ENCODE assay signal across 32 cellular contexts in genomic region chrX:100682939-100683338, GRCh38. TPM values are rescaled to one million over a fixed set of nuclear protein-coding genes. Genes with fewer than 3 reads are reported as not detected.
"Had no signal": no experiment of that assay in that cellular context is flagged by ENCODE, and none has a peak within 500 bp of the region (broad histone marks: within the 10 kb centered on the region; RNA-seq: fewer than 3 reads in every experiment).

No MANE protein-coding gene starts in this region.

- H3K9me3 ChIP-seq: breast epithelium, esophagus squamous epithelium, heart left ventricle had no signal

- H3K9me3 Mint-ChIP-seq: activated CD4-positive, alpha-beta memory T cell treated with anti-CD3 and anti-CD28 coated beads, Interleukin-2, amount 10 ng/mL, durations not matched to agents 7 days and 5 days; activated CD4-positive, alpha-beta T cell treated with anti-CD3 and anti-CD28 coated beads, Interleukin-2, amount 10 ng/mL, durations not matched to agents 7 days and 5 days; activated T-cell treated with anti-CD3 and anti-CD28 coated beads, Interleukin-2, amount 50 U/mL, for 4 hours; activated T-helper 17 cell treated with anti-CD3 and anti-CD28 coated beads, Interleukin-2, amount 50 U/mL, for 72 hours; central memory CD8-positive, alpha-beta T cell; effector memory CD8-positive, alpha-beta T cell; WTC11 had no signal

- H3K36me3 Mint-ChIP-seq: activated naive CD8-positive, alpha-beta T cell; brain; WTC11 had no signal

- H3K36me3 ChIP-seq: breast epithelium, cardiac muscle cell had no signal

- H3K4me3 ChIP-seq: breast epithelium, cardiac muscle cell, esophagus squamous epithelium, heart left ventricle had no signal

- H3K27ac Mint-ChIP-seq: activated CD4-positive, alpha-beta memory T cell treated with anti-CD3 and anti-CD28 coated beads, Interleukin-2, amount 10 ng/mL, durations not matched to agents 7 days and 5 days; activated CD4-positive, alpha-beta T cell treated with anti-CD3 and anti-CD28 coated beads, Interleukin-2, amount 10 ng/mL, durations not matched to agents 7 days and 5 days; activated naive CD8-positive, alpha-beta T cell; activated T-helper 17 cell treated with anti-CD3 and anti-CD28 coated beads, Interleukin-2, amount 50 U/mL, for 72 hours; brain; effector memory CD8-positive, alpha-beta T cell; WTC11 had no signal

- DNase-seq: activated CD4-positive, alpha-beta memory T cell treated with anti-CD3 and anti-CD28 coated beads, Interleukin-2, amount 10 ng/mL, durations not matched to agents 7 days and 5 days; activated CD4-positive, alpha-beta T cell treated with anti-CD3 and anti-CD28 coated beads for 1 hour; activated CD4-positive, alpha-beta T cell treated with anti-CD3 and anti-CD28 coated beads for 4 hours; activated CD4-positive, alpha-beta T cell treated with anti-CD3 and anti-CD28 coated beads, Interleukin-2, amount 10 ng/mL, durations not matched to agents 7 days and 5 days; activated CD4-positive, alpha-beta T cell treated with anti-CD3 and anti-CD28 coated beads, Interleukin-2, amount 50 U/mL, for 4 hours; activated CD8-positive, alpha-beta memory T cell treated with anti-CD3 and anti-CD28 coated beads, Interleukin-2, amount 50 U/mL, for 48 hours; activated effector memory CD4-positive, alpha-beta T cell treated with Interleukin-2 at 50 U/mL for 16 hours; activated gamma-delta T cell treated with Interleukin-2 at 50 U/mL for 16 hours; activated naive CD4-positive, alpha-beta T cell treated with anti-CD3 and anti-CD28 coated beads, Interleukin-2, amount 50 U/mL, for 16 hours; activated naive CD4-positive, alpha-beta T cell treated with Interleukin-2 at 50 U/mL for 16 hours; activated T-cell treated with anti-CD3 and anti-CD28 coated beads for 4 hours; activated T-cell treated with anti-CD3 and anti-CD28 coated beads, Interleukin-2, amount 50 U/mL, for 4 hours; amygdala; aorta; cortex of kidney; dermis blood vessel endothelial cell; effector CD4-positive, alpha-beta T cell; effector memory CD8-positive, alpha-beta T cell; esophagus squamous epithelium; glutamatergic neuron; heart left ventricle; T-helper 2 cell had no signal

- ATAC-seq: activated T-cell treated with anti-CD3 and anti-CD28 coated beads, Interleukin-2, amount 50 U/mL, for 4 hours; activated T-helper 17 cell treated with anti-CD3 and anti-CD28 coated beads, Interleukin-2, amount 50 U/mL, for 72 hours; effector memory CD8-positive, alpha-beta T cell; heart left ventricle; WTC11 had no signal

- FAIRE-seq: frontal cortex had no signal

- H3K27me3 Mint-ChIP-seq: activated T-helper 17 cell treated with anti-CD3 and anti-CD28 coated beads, Interleukin-2, amount 50 U/mL, for 72 hours; brain; effector memory CD8-positive, alpha-beta T cell had no signal

- H3K4me1 ChIP-seq: breast epithelium, heart left ventricle had no signal

- H3K4me3 Mint-ChIP-seq: activated CD4-positive, alpha-beta memory T cell treated with anti-CD3 and anti-CD28 coated beads, Interleukin-2, amount 10 ng/mL, durations not matched to agents 7 days and 5 days; activated CD4-positive, alpha-beta T cell treated with anti-CD3 and anti-CD28 coated beads, Interleukin-2, amount 10 ng/mL, durations not matched to agents 7 days and 5 days; activated naive CD8-positive, alpha-beta T cell; activated T-cell treated with anti-CD3 and anti-CD28 coated beads, Interleukin-2, amount 50 U/mL, for 4 hours; activated T-helper 17 cell treated with anti-CD3 and anti-CD28 coated beads, Interleukin-2, amount 50 U/mL, for 72 hours; brain; central memory CD8-positive, alpha-beta T cell; effector memory CD8-positive, alpha-beta T cell; WTC11 had no signal

- H3K4me1 Mint-ChIP-seq: activated CD4-positive, alpha-beta memory T cell treated with anti-CD3 and anti-CD28 coated beads, Interleukin-2, amount 10 ng/mL, durations not matched to agents 7 days and 5 days; brain; central memory CD8-positive, alpha-beta T cell had no signal

- H3K27ac ChIP-seq: breast epithelium, cardiac muscle cell, epithelial cell of prostate, esophagus squamous epithelium, heart left ventricle had no signal

- H3K27me3 ChIP-seq: cardiac muscle cell, esophagus squamous epithelium had no signal

RNA-seq across cellular contexts. Expression of gene SRPX2, which starts 38.9 kb away (rescaled TPM):
- total RNA-seq: activated CD4-positive, alpha-beta memory T cell treated with anti-CD3 and anti-CD28 coated beads, Interleukin-2, amount 10 ng/mL, durations not matched to agents 7 days and 5 days; activated CD4-positive, alpha-beta T cell treated with anti-CD3 and anti-CD28 coated beads, Interleukin-2, amount 10 ng/mL, durations not matched to agents 7 days and 5 days; activated T-cell treated with anti-CD3 and anti-CD28 coated beads, Interleukin-2, amount 50 U/mL, for 4 hours; activated T-helper 17 cell treated with anti-CD3 and anti-CD28 coated beads, Interleukin-2, amount 50 U/mL, for 72 hours; T-helper 1 cell treated with Interleukin-12 subunit alpha and Interleukin-12 subunit beta and Interleukin-4 antibody, amounts not matched to agents 30 ng/mL and 1 ng/mL, for 36 hours had no signal

RNA-seq across cellular contexts. Expression of gene TSPAN6, which starts 46.3 kb away (rescaled TPM):
- total RNA-seq: activated CD4-positive, alpha-beta memory T cell treated with anti-CD3 and anti-CD28 coated beads, Interleukin-2, amount 10 ng/mL, durations not matched to agents 7 days and 5 days; activated CD4-positive, alpha-beta T cell treated with anti-CD3 and anti-CD28 coated beads, Interleukin-2, amount 10 ng/mL, durations not matched to agents 7 days and 5 days; activated T-helper 17 cell treated with anti-CD3 and anti-CD28 coated beads, Interleukin-2, amount 50 U/mL, for 72 hours; T-helper 1 cell treated with Interleukin-12 subunit alpha and Interleukin-12 subunit beta and Interleukin-4 antibody, amounts not matched to agents 30 ng/mL and 1 ng/mL, for 36 hours had no signal

RNA-seq across cellular contexts. Expression of gene SYTL4, which starts 49.0 kb away (rescaled TPM):
- total RNA-seq: activated CD4-positive, alpha-beta memory T cell treated with anti-CD3 and anti-CD28 coated beads, Interleukin-2, amount 10 ng/mL, durations not matched to agents 7 days and 5 days; activated CD4-positive, alpha-beta T cell treated with anti-CD3 and anti-CD28 coated beads, Interleukin-2, amount 10 ng/mL, durations not matched to agents 7 days and 5 days; activated T-helper 17 cell treated with anti-CD3 and anti-CD28 coated beads, Interleukin-2, amount 50 U/mL, for 72 hours; T-helper 1 cell treated with Interleukin-12 subunit alpha and Interleukin-12 subunit beta and Interleukin-4 antibody, amounts not matched to agents 30 ng/mL and 1 ng/mL, for 36 hours had no signal
